In the genomic region with DNA sequence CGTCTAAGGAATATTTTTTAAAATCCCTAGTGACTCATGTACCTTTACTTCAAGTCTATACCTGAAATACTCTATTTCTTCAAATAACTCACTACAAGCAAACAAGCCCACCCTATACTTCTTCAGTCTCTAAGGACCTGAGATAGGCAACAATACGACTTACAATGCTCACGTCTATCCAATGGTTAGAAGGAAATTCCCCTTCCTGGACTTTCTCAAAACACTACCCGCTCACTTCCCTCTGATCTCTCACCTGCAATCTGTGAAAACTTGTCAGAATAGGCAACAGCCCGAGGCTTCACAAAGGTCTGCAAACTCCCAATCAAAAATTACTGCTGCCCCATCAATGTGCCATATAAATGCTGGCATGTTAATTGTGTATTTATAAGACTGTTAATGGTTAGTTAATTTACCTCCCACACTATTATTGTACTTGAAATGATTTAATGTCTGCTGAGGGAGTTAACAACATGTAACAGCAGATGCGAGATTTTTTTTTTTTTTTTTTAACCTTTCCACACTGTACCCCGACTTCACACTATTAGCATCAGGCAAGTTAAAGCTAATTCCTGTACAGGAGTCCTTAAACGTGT, we compare ENCODE assay signal across 21 cellular contexts. TPM values are rescaled to one million over a fixed set of nuclear protein-coding genes. Genes with fewer than 3 reads are reported as not detected.
DNase-seq lines count a peak whose midpoint lies in the region; ATAC-seq and TF ChIP-seq lines count a peak whose summit lies in the region.
"Had no signal": no experiment of that assay in that cellular context is flagged by ENCODE, and none has a peak within 500 bp of the region (broad histone marks: within the 10 kb centered on the region; RNA-seq: fewer than 3 reads in every experiment).

No MANE protein-coding gene starts in this region.

- H4K20me1 ChIP-seq in osteoblast (ENCODE audit: insufficient read depth, low read length), result peaks cover 4% of the 10 kb centered on the region

- H3K4me3 ChIP-seq in GM12865 (ENCODE audit: low read depth, low read length) (no peak overlapping the region), osteoblast (ENCODE audit: insufficient read depth, low read length) (no peak overlapping the region)

- H3K4me1 Mint-ChIP-seq in WTC11, result peaks cover 50% of the 10 kb centered on the region

- H3K27ac Mint-ChIP-seq in WTC11, result peak overlapping the region; percentile 9
- H3K27ac Mint-ChIP-seq: CD4-positive, alpha-beta T cell; T-cell had no signal

- H3K79me2 ChIP-seq in osteoblast (ENCODE audit: insufficient read depth, low read length), result peaks cover 75% of the 10 kb centered on the region

- H2AFZ ChIP-seq in osteoblast (ENCODE audit: low read length), result no peak overlapping the region

- no peak overlapping the region for H3K4me3 Mint-ChIP-seq in WTC11
- H3K4me3 Mint-ChIP-seq: CD4-positive, alpha-beta T cell; T-cell had no signal

- no peak for TF ChIP-seq CTCF in GM12865 (IDR thresholded peaks at IDR 0.05; ENCODE audit: insufficient read depth, low read depth, low read length, missing control alignments)
- TF ChIP-seq CTCF in WTC11 (IDR thresholded peaks at IDR 0.05), result no peak
- no peak for TF ChIP-seq CTCF in foreskin keratinocyte (conservative IDR thresholded peaks at IDR 0.05)
- TF ChIP-seq CTCF in osteoblast (IDR thresholded peaks at IDR 0.05; ENCODE audit: extremely low read depth, low read depth, low read length), result no peak

- H3K4me2 ChIP-seq in osteoblast (ENCODE audit: insufficient read depth, low read length), result no peak overlapping the region
- H3K4me2 ChIP-seq: KMS-11, SK-N-SH had no signal

- peak overlapping the region; percentile 54 for H3K27ac ChIP-seq in foreskin keratinocyte
- no peak overlapping the region for H3K27ac ChIP-seq in osteoblast (ENCODE audit: low read depth, low read length)
- H3K27ac ChIP-seq: KMS-11 had no signal

- in situ Hi-C loops in KBM-7 (cut with MboI; ENCODE audit: low pct_unique_long_range_greater_than_20kb, low sequenced_read_pairs), result no loop called here

- CTCF ChIA-PET in HEK293T (lab: Yijun Ruan, JAX) (interaction anchor here (0.5 kb wide), 1 partner anchor 32 kb away, joined by 3 read pairs; no protein-coding TSS in a partner anchor), WTC11 (lab: Charles Lee) (interaction anchor here (1.4 kb wide), 1 partner anchor 121 kb away, joined by 6 read pairs; no protein-coding TSS in a partner anchor)

- H3K36me3 ChIP-seq in osteoblast (ENCODE audit: insufficient read depth, low read length), result no peaks in the 10 kb centered on the region
- H3K36me3 ChIP-seq: BE2C had no signal

- no peaks in the 10 kb centered on the region for H3K27me3 Mint-ChIP-seq in WTC11 (ENCODE audit: low read depth)
- H3K27me3 Mint-ChIP-seq: CD4-positive, alpha-beta T cell; T-cell had no signal

- DNase-seq in GM12865 (ENCODE audit: low read depth), result peak; percentile 22
- no peak for DNase-seq in HEK293T (ENCODE audit: extremely low spot score)
- no peak for DNase-seq in WTC11 (ENCODE audit: low spot score)
- peak; percentile 46 to 65 for DNase-seq in foreskin keratinocyte
- DNase-seq in KBM-7, result no peak
- no peak for DNase-seq in osteoblast (ENCODE audit: insufficient read length, low spot score, missing footprints)
- DNase-seq: BE2C; Caco-2; CD4-positive, alpha-beta T cell; DMS153; GDM1; MV-4-11; NCI-H146; NCI-H2081; NCI-H446 treated with DMSO at 0.1 percent for 48 hours; SHP77; SK-N-SH; T-cell had no signal

- POLR2A ChIA-PET in HEK293T (lab: Yijun Ruan, JAX) (no interaction called here), WTC11 (lab: Charles Lee) (interaction anchor here (0.7 kb wide), 2 partner anchors 37 to 78 kb away, joined by 3 to 4 read pairs; no protein-coding TSS in a partner anchor)

- no peaks in the 10 kb centered on the region for H3K27me3 ChIP-seq in foreskin keratinocyte
- H3K27me3 ChIP-seq in osteoblast (ENCODE audit: insufficient read depth, low read length), result no peaks in the 10 kb centered on the region
- H3K27me3 ChIP-seq: BE2C had no signal

- H3K4me1 ChIP-seq in foreskin keratinocyte (peaks cover 40% of the 10 kb centered on the region), osteoblast (ENCODE audit: insufficient read depth, low read length) (peaks cover 31% of the 10 kb centered on the region)

- no peaks in the 10 kb centered on the region for H3K9me3 ChIP-seq in osteoblast (ENCODE audit: low read depth, low read length)
- H3K9me3 ChIP-seq: BE2C, Caco-2, SK-N-SH had no signal

- no peaks in the 10 kb centered on the region for H3K9me3 Mint-ChIP-seq in WTC11
- H3K9me3 Mint-ChIP-seq: CD4-positive, alpha-beta T cell; T-cell had no signal

- ATAC-seq in WTC11, result no peak
- ATAC-seq in foreskin keratinocyte, result peak; percentile 45
- no peak for ATAC-seq in GM21423 (IDR thresholded peaks at IDR 0.05; ENCODE audit: unreplicated experiment)
- no peak for ATAC-seq in HG03439 (IDR thresholded peaks at IDR 0.05; ENCODE audit: unreplicated experiment)
- ATAC-seq: T-cell had no signal

- H3K36me3 Mint-ChIP-seq in WTC11, result no peaks in the 10 kb centered on the region

TF ChIP-seq in HEK293T, 16 proteins besides CTCF, POLR2A, EP300 and RAD21:
- peak; percentile 53 for TF ChIP-seq ZNF384 (IDR thresholded peaks at IDR 0.05)
- no peak for TF ChIP-seq ARNT (IDR thresholded peaks at IDR 0.05)
- no peak for TF ChIP-seq FOXM1 (IDR thresholded peaks at IDR 0.05; ENCODE audit: borderline replicate concordance)
- no peak for TF ChIP-seq SP1 (IDR thresholded peaks at IDR 0.05)
- TF ChIP-seq, protein P1, sequence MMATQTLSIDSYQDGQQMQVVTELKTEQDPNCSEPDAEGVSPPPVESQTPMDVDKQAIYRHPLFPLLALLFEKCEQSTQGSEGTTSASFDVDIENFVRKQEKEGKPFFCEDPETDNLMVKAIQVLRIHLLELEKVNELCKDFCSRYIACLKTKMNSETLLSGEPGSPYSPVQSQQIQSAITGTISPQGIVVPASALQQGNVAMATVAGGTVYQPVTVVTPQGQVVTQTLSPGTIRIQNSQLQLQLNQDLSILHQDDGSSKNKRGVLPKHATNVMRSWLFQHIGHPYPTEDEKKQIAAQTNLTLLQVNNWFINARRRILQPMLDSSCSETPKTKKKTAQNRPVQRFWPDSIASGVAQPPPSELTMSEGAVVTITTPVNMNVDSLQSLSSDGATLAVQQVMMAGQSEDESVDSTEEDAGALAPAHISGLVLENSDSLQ (IDR thresholded peaks at IDR 0.05), result peak; percentile 70; the same call in 1 of the 2 replicates
- TF ChIP-seq SUZ12 (IDR thresholded peaks at IDR 0.05), result no peak
- no peak for TF ChIP-seq FOXK2 (IDR thresholded peaks at IDR 0.05)
- no peak for TF ChIP-seq BHLHE40 (IDR thresholded peaks at IDR 0.05; ENCODE audit: borderline replicate concordance)
- no peak for TF ChIP-seq FOXA1 (IDR thresholded peaks at IDR 0.05)
- no peak for TF ChIP-seq ELF4 (IDR thresholded peaks at IDR 0.05)
- no peak; the same call in 1 of the 2 replicates for TF ChIP-seq CTBP1 (IDR thresholded peaks at IDR 0.05; ENCODE audit: borderline replicate concordance)
- no peak for TF ChIP-seq LEF1 (IDR thresholded peaks at IDR 0.05; ENCODE audit: borderline replicate concordance)

TF ChIP-seq in WTC11, 78 proteins besides CTCF, POLR2A, EP300 and RAD21:
- no peak for TF ChIP-seq ZNF317 (CRISPR knock-in tag; IDR thresholded peaks at IDR 0.05; ENCODE audit: borderline replicate concordance, low read depth)
- no peak for TF ChIP-seq ZNF396 (CRISPR knock-in tag; IDR thresholded peaks at IDR 0.05; ENCODE audit: borderline replicate concordance)

RNA-seq across cellular contexts. Expression of a gene that starts 27.3 kb away (rescaled TPM):
- total RNA-seq in WTC11 (2021) (102 to 115 TPM (median 111 TPM) in 3 replicates), foreskin keratinocyte (94.0 and 95.6 TPM in 2 replicates), osteoblast (72.4 and 75.4 TPM in 2 replicates)
- 116 and 122 TPM in 2 replicates for polyA plus RNA-seq in foreskin keratinocyte

Comparison
In these comparisons a context has a peak if more than half of its experiments do, and no peak if none do; other contexts are left out.
1. DNase-seq: peak in GM12865 (single experiment) and foreskin keratinocyte (2 of 2); none in HEK293T (single experiment), WTC11 (single experiment), KBM-7 (single experiment) and osteoblast (single experiment).